In the genomic region with DNA sequence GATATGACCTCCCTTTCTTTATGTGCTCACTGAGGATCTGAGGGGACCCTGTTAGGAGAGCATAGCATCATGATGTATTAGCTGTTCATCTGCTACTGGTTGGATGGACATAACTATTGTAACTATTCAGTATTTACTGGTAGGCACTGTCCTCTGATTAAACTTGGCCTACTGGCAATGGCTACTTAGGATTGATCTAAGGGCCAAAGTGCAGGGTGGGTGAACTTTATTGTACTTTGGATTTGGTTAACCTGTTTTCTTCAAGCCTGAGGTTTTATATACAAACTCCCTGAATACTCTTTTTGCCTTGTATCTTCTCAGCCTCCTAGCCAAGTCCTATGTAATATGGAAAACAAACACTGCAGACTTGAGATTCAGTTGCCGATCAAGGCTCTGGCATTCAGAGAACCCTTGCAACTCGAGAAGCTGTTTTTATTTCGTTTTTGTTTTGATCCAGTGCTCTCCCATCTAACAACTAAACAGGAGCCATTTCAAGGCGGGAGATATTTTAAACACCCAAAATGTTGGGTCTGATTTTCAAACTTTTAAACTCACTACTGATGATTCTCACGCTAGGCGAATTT, we compare ENCODE assay signal across 25 cellular contexts. TPM values are rescaled to one million over a fixed set of nuclear protein-coding genes. Genes with fewer than 3 reads are reported as not detected.
DNase-seq lines count a peak whose midpoint lies in the region; ATAC-seq, FAIRE-seq and TF ChIP-seq lines count a peak whose summit lies in the region.
"Had no signal": no experiment of that assay in that cellular context is flagged by ENCODE, and none has a peak within 500 bp of the region (broad histone marks: within the 10 kb centered on the region; RNA-seq: fewer than 3 reads in every experiment).

No MANE protein-coding gene starts in this region.

- H3K27ac Mint-ChIP-seq in chondrocyte (ENCODE audit: unreplicated experiment) (peak overlapping the region; percentile 84), nephron progenitor cell (peak overlapping the region; percentile 63)
- H3K27ac Mint-ChIP-seq: CD4-positive, alpha-beta T cell had no signal

- H3K14ac ChIP-seq in IMR-90 (replicated peaks; ENCODE audit: low read depth, low read length), result 0 out of 2 replicates have a peak overlapping the region, but pooled peaks have one; percentile 10

- no peak for TF ChIP-seq POLR2A in A549 (IDR thresholded peaks at IDR 0.05; ENCODE audit: low read length)
- no peak; the same call in 1 of the 2 replicates for TF ChIP-seq POLR2A in IMR-90 (IDR thresholded peaks at IDR 0.05; ENCODE audit: low read depth, low read length)
- TF ChIP-seq POLR2A in GM18505 (IDR thresholded peaks at IDR 0.05; ENCODE audit: borderline replicate concordance, extremely low read depth, insufficient read depth, insufficient read length), result no peak

- H3K4me2 ChIP-seq in A549, result no peak overlapping the region
- H3K4me2 ChIP-seq in IMR-90 (ENCODE audit: low read depth, low read length), result no peak overlapping the region
- H3K4me2 ChIP-seq: BLaER1 treated with 17β-estradiol and CSF1 and Interleukin-3, amounts not matched to agents 10 nM and 100 nM had no signal

- H2AK5ac ChIP-seq in IMR-90 (ENCODE audit: low read depth, low read length), result no peak overlapping the region

- H3K4me3 Mint-ChIP-seq in chondrocyte (ENCODE audit: unreplicated experiment) (peak overlapping the region; percentile 35), nephron progenitor cell (no peak overlapping the region)
- H3K4me3 Mint-ChIP-seq: CD4-positive, alpha-beta T cell had no signal

- H3K9me1 ChIP-seq in IMR-90 (ENCODE audit: insufficient read depth, low read length), result peaks cover 17% of the 10 kb centered on the region

- peak overlapping the region; percentile 58 for H2BK5ac ChIP-seq in IMR-90 (ENCODE audit: low read depth, low read length, poor library complexity, severe bottlenecking)

- ATAC-seq in A549 (no peak), IMR-90 (ENCODE audit: low read depth) (no peak), GM18505 (IDR thresholded peaks at IDR 0.05; ENCODE audit: unreplicated experiment) (no peak)
- ATAC-seq in stimulated activated naive CD8-positive, alpha-beta T cell treated with anti-CD3 and anti-CD28 coated beads, Interleukin-15, Interleukin-2, amounts not matched to agents 100 U/mL and 50 U/mL, for 24 hours, result no peak
- ATAC-seq: SK-N-SH treated with all-trans-retinoic acid at 6 μM for 48 hours had no signal

- peaks cover 69% of the 10 kb centered on the region for H4K20me1 ChIP-seq in IMR-90 (ENCODE audit: insufficient read depth, low read length)
- H4K20me1 ChIP-seq: BLaER1 treated with 17β-estradiol and CSF1 and Interleukin-3, amounts not matched to agents 10 nM and 100 nM had no signal

- H3K18ac ChIP-seq in IMR-90 (ENCODE audit: low read depth, low read length), result no peak overlapping the region

- no peak overlapping the region for H2BK120ac ChIP-seq in IMR-90 (ENCODE audit: low read depth, low read length)

- dilution Hi-C loops in IMR-90 (cut with HindIII; ENCODE audit: low sequenced_read_pairs, unreplicated experiment), result no loop called here

- POLR2A ChIA-PET in A549 (lab: Yijun Ruan, JAX), result no interaction called here
- POLR2A ChIA-PET in IMR-90 (lab: Charles Lee; ENCODE audit: unreplicated experiment), result no interaction called here

- peak overlapping the region in 1 of 2 experiments; percentile 42; a peak in 1 of 4 replicates for H4K8ac ChIP-seq in IMR-90 (ENCODE audit: low read depth in 2 of 2, low read length in 2 of 2)

- no peak overlapping the region for H3K4ac ChIP-seq in IMR-90 (ENCODE audit: low read depth, low read length)

- peaks cover 27 to 50% of the 10 kb centered on the region in 2 experiments for H3K79me1 ChIP-seq in IMR-90 (ENCODE audit: low read depth in 1 of 2, low read length in 2 of 2)

- H4K91ac ChIP-seq in IMR-90 (ENCODE audit: insufficient read depth, low read depth, low read length), result no peak overlapping the region

- H3K4me1 ChIP-seq in A549 (no peaks in the 10 kb centered on the region), IMR-90 (ENCODE audit: control insufficient read depth, insufficient read depth, low read length) (peaks cover 5% of the 10 kb centered on the region)
- H3K4me1 ChIP-seq: BLaER1 treated with 17β-estradiol and CSF1 and Interleukin-3, amounts not matched to agents 10 nM and 100 nM had no signal

- no peak overlapping the region for H3K4me3 ChIP-seq in A549
- H3K4me3 ChIP-seq in IMR-90 (ENCODE audit: insufficient read depth, low read depth, low read length), result no peak overlapping the region
- H3K4me3 ChIP-seq: BLaER1 treated with 17β-estradiol and CSF1 and Interleukin-3, amounts not matched to agents 10 nM and 100 nM had no signal

- no peak for TF ChIP-seq CTCF in A549 (IDR thresholded peaks at IDR 0.05)
- no peak for TF ChIP-seq CTCF in IMR-90 (conservative IDR thresholded peaks at IDR 0.05; ENCODE audit: low read depth, low read length)
- no peak for TF ChIP-seq CTCF in chondrocyte (IDR thresholded peaks at IDR 0.05)
- no peak for TF ChIP-seq CTCF in nephron progenitor cell (IDR thresholded peaks at IDR 0.05)

- intact Hi-C loops in IMR-90 (cut with micrococcal nuclease), result no loop called here

- TF ChIP-seq RAD21 in A549 (conservative IDR thresholded peaks at IDR 0.05 in 1 of 2, IDR thresholded peaks at IDR 0.05 in 1 of 2) (no peak), IMR-90 (IDR thresholded peaks at IDR 0.05; ENCODE audit: low read length) (no peak)

- H3K9me3 ChIP-seq in A549 (peaks cover 5% of the 10 kb centered on the region; the same call in 1 of the 3 replicates), IMR-90 (ENCODE audit: control insufficient read depth, insufficient read depth, low read length) (no peaks in the 10 kb centered on the region)

- FAIRE-seq in A549 (lab: Jason Lieb, UNC), result peak; percentile 23
- FAIRE-seq: D721Med, GM12891 had no signal

- peaks cover 12% of the 10 kb centered on the region for H3K36me3 Mint-ChIP-seq in chondrocyte (ENCODE audit: low read depth)
- peaks cover 99% of the 10 kb centered on the region for H3K36me3 Mint-ChIP-seq in nephron progenitor cell (ENCODE audit: low read depth)

- no peak overlapping the region for H2AFZ ChIP-seq in IMR-90 (replicated peaks; ENCODE audit: low read length, poor library complexity)

- no TSS peak for BruUV-seq in IMR-90 (replicated peaks; lab: Mats Ljungman, UMichigan)

- in situ Hi-C loops in IMR-90 (cut with MboI; ENCODE audit: low sequenced_read_pairs), result no loop called here

- no peak overlapping the region; the same call in 1 of the 2 replicates for H3K23ac ChIP-seq in IMR-90 (ENCODE audit: low read depth, low read length)

- H3K56ac ChIP-seq in IMR-90 (ENCODE audit: extremely low read depth, insufficient read depth, low read length), result no peak overlapping the region

- no peaks in the 10 kb centered on the region for H3K27me3 ChIP-seq in IMR-90 (ENCODE audit: control insufficient read depth, insufficient read depth, low read length)
- H3K27me3 ChIP-seq: BLaER1 treated with 17β-estradiol and CSF1 and Interleukin-3, amounts not matched to agents 10 nM and 100 nM had no signal

- CTCF ChIA-PET in A549 (lab: Yijun Ruan, JAX), result interaction anchor here (1.3 kb wide), 1 partner anchor 16 kb away, joined by 4 read pairs; no protein-coding TSS in a partner anchor
- CTCF ChIA-PET in IMR-90 (lab: Yijun Ruan, JAX), result no interaction called here

- TF ChIP-seq EP300 in A549 (IDR thresholded peaks at IDR 0.05), result no peak

- DNase-seq in A549 (ENCODE audit: low read depth in 1 of 2, low spot score in 1 of 2), result no peak
- DNase-seq in IMR-90, result no peak
- DNase-seq in chondrocyte (ENCODE audit: low spot score), result no peak
- no peak for DNase-seq in nephron progenitor cell
- no peak for DNase-seq in NCI-H226
- DNase-seq in stimulated activated naive CD8-positive, alpha-beta T cell treated with anti-CD3 and anti-CD28 coated beads, Interleukin-15, Interleukin-2, amounts not matched to agents 100 U/mL and 50 U/mL, for 24 hours, result no peak
- DNase-seq in pons (ENCODE audit: low spot score), result no peak
- DNase-seq: 8988T; CD4-positive, alpha-beta T cell; EL; GDM1; Kasumi-1; NCI-H1105; NCI-H1436 treated with DMSO at 0.1 percent for 48 hours; NCI-H187 treated with DMSO at 0.1 percent for 48 hours; NCI-H446; NCI-H524 treated with DMSO at 0.1 percent for 48 hours; NCI-H774 had no signal

- H2BK15ac ChIP-seq in IMR-90 (ENCODE audit: low read depth, low read length), result no peak overlapping the region

- no peak overlapping the region for H3K27ac ChIP-seq in A549
- no peak overlapping the region for H3K27ac ChIP-seq in IMR-90 (ENCODE audit: insufficient read depth, low read length)
- H3K27ac ChIP-seq: BLaER1 treated with 17β-estradiol and CSF1 and Interleukin-3, amounts not matched to agents 10 nM and 100 nM; HL-60 had no signal

- no peak overlapping the region for H2AK9ac ChIP-seq in IMR-90 (replicated peaks; ENCODE audit: low read depth, low read length, poor library complexity)

- peak overlapping the region; percentile 12; the same call in 1 of the 2 replicates for H4K5ac ChIP-seq in IMR-90 (ENCODE audit: low read depth, low read length)

- H3K36me3 ChIP-seq in IMR-90 (ENCODE audit: control insufficient read depth, insufficient read depth, low read length), result peaks cover 61% of the 10 kb centered on the region
- H3K36me3 ChIP-seq: BLaER1 treated with 17β-estradiol and CSF1 and Interleukin-3, amounts not matched to agents 10 nM and 100 nM had no signal

- H3K27me3 Mint-ChIP-seq in chondrocyte (ENCODE audit: low read depth) (no peaks in the 10 kb centered on the region), nephron progenitor cell (ENCODE audit: low read depth, poor library complexity) (peaks cover 3% of the 10 kb centered on the region)

- WGBS in A549 (ENCODE audit: missing lambda C conversion rate), result 68% methylated on average over 6 of the region's 6 CpGs
- WGBS in IMR-90 (ENCODE audit: extremely low coverage in 2 of 2, insufficient read length in 1 of 2), 2 experiments, result 90% methylated on average over 2 of the region's 6 CpGs; no CpG with 5 or more reads in 1 of the 2 experiments

- H3K9me3 Mint-ChIP-seq in chondrocyte (ENCODE audit: low read depth) (peaks cover 5% of the 10 kb centered on the region), nephron progenitor cell (peaks cover 68% of the 10 kb centered on the region)

- H3K4me1 Mint-ChIP-seq in chondrocyte (ENCODE audit: low read depth), result peaks cover 54% of the 10 kb centered on the region
- H3K4me1 Mint-ChIP-seq in nephron progenitor cell, result peaks cover 48% of the 10 kb centered on the region

- H2BK20ac ChIP-seq in IMR-90 (ENCODE audit: low read depth, low read length), result no peak overlapping the region

- no peak overlapping the region for H3K9ac ChIP-seq in IMR-90 (ENCODE audit: low read depth, low read length)
- H3K9ac ChIP-seq: BLaER1 treated with 17β-estradiol and CSF1 and Interleukin-3, amounts not matched to agents 10 nM and 100 nM had no signal

RNA-seq across cellular contexts. Expression of a gene that starts 14.9 kb away (rescaled TPM):
- 10.5 and 11.0 TPM in 2 replicates for polyA plus RNA-seq in A549 (2011; rRNA removed)
- polyA plus RNA-seq in A549 (2012; cell fraction: cytosol; rRNA removed), result 2.1 and 3.2 TPM in 2 replicates
- 1.0 and 1.5 TPM in 2 replicates for polyA plus RNA-seq in A549 (2012; cell fraction: nucleus; rRNA removed)
- 3.4 to 4.4 TPM (median 3.5 TPM) in 3 replicates for polyA plus RNA-seq in A549 (2017; fragmentation: RNase III; extraction: RNeasy Plus Mini Kit Qiagen cat#74134 plus additional on column Dnase treatment)
- polyA minus RNA-seq in A549 (2011; rRNA and poly(A)+ RNA removed), result 19.5 and 21.2 TPM in 2 replicates
- 848 and 1,032 TPM in 2 replicates for total RNA-seq in IMR-90 (2012; rRNA removed)
- polyA plus RNA-seq in IMR-90 (2012; rRNA removed), result 852 and 1,130 TPM in 2 replicates
- 185 and 289 TPM in 2 replicates for polyA plus RNA-seq in IMR-90 (2012; cell fraction: cytosol; rRNA removed)
- 59.3 and 362 TPM in 2 replicates for polyA plus RNA-seq in IMR-90 (2012; cell fraction: nucleus; rRNA removed; ENCODE audit: low replicate concordance)
- 142 to 227 TPM (median 151 TPM) in 3 replicates for total RNA-seq in chondrocyte
- total RNA-seq: CD4-positive, alpha-beta T cell; M059J had no signal
